ENCODE assay signal across 26 cellular contexts in the genomic region with DNA sequence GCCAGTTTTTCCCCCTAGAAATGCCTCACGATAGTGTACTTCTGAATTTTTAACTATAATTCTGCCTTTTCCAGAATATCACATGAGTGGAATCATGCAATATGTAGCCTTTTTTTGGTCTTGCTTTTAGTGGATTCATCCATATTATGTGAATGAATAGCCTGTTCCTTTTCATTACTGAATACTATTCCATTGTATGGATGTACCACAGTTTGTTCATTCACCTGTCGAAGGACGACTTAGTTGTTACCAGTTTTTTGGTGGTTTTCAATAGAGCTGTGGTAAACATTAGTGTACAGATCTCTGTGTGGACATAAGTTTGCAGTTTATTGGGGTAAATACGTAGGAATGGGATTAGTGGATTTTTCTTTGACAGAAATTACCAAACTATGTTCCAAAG. TPM values are rescaled to one million over a fixed set of nuclear protein-coding genes. Genes with fewer than 3 reads are reported as not detected.
"Had no signal": no experiment of that assay in that cellular context is flagged by ENCODE, and none has a peak within 500 bp of the region (broad histone marks: within the 10 kb centered on the region; RNA-seq: fewer than 3 reads in every experiment).

No MANE protein-coding gene starts in this region.

- ATAC-seq: naive thymus-derived CD8-positive, alpha-beta T cell; natural killer cell treated with Interleukin-12 subunit alpha and Interleukin-12 subunit beta and Interleukin-15 and Interleukin-18, amount 100 ng/mL, for 72 hours; pancreas; right cardiac atrium; right lobe of liver; stimulated activated memory B cell treated with anti-CD40 and anti-IgM and Interleukin-4, amounts not matched to agents 10 μg/mL and 1 μg/mL and 100 μg/mL, for 72 hours; stimulated activated naive CD8-positive, alpha-beta T cell treated with anti-CD3 and anti-CD28 coated beads, Interleukin-15, amount 100 ng/mL, for 72 hours; stimulated activated naive CD8-positive, alpha-beta T cell treated with anti-CD3 and anti-CD28 coated beads, Interleukin-15, Interleukin-2, amounts not matched to agents 100 U/mL and 50 U/mL, for 24 hours; upper lobe of right lung had no signal

- H3K4me3 ChIP-seq: pancreas, prostate gland, right lobe of liver, sigmoid colon, suprapubic skin, testis, tibial artery, transverse colon, upper lobe of right lung, uterus had no signal

- H3K27me3 ChIP-seq: neutrophil, right lobe of liver, sigmoid colon, suprapubic skin, testis, tibial artery, transverse colon, upper lobe of right lung, uterus had no signal

- H3K4me1 ChIP-seq: pancreas, prostate gland, sigmoid colon, suprapubic skin, testis, tibial artery, transverse colon, upper lobe of right lung, uterus had no signal

- FAIRE-seq: pancreas, small intestine had no signal

- DNase-seq: naive thymus-derived CD8-positive, alpha-beta T cell; nephron progenitor cell; nucleus accumbens; pancreas; right cardiac atrium; right lobe of liver; sigmoid colon; small intestine; stimulated activated CD4-positive, alpha-beta T cell treated with anti-CD3 and anti-CD28 coated beads, Interleukin-15, amount 100 ng/mL, for 24 hours; stimulated activated CD4-positive, alpha-beta T cell treated with anti-CD3 and anti-CD28 coated beads, Interleukin-4, amount 100 ng/mL, for 1 hour; stimulated activated CD4-positive, alpha-beta T cell treated with anti-CD3 and anti-CD28 coated beads, Interleukin-4, amount 100 ng/mL, for 4 hours; stimulated activated CD8-positive, alpha-beta memory T cell treated with anti-CD3 and anti-CD28 coated beads, Interleukin-4, amount 100 ng/mL, for 48 hours; stimulated activated naive CD4-positive, alpha-beta T cell; stimulated activated naive CD8-positive, alpha-beta T cell treated with anti-CD3 and anti-CD28 coated beads, Interleukin-15, amount 100 ng/mL, for 72 hours; stimulated activated naive CD8-positive, alpha-beta T cell treated with anti-CD3 and anti-CD28 coated beads, Interleukin-15, Interleukin-2, amounts not matched to agents 100 U/mL and 50 U/mL, for 24 hours; substantia nigra; testis; tibial artery; transverse colon; upper lobe of right lung; uterus had no signal

- H3K36me3 ChIP-seq: neutrophil, pancreas, prostate gland, right lobe of liver, sigmoid colon, suprapubic skin, tibial artery, transverse colon, upper lobe of right lung, uterus had no signal

- H3K9me3 ChIP-seq: neutrophil, pancreas, prostate gland, right lobe of liver, sigmoid colon, suprapubic skin, testis, transverse colon, upper lobe of right lung had no signal

- H3K27ac ChIP-seq: neutrophil, pancreas, prostate gland, sigmoid colon, suprapubic skin, testis, tibial artery, transverse colon, upper lobe of right lung, uterus had no signal

RNA-seq across cellular contexts. Expression of gene JADE3, which starts 8.0 kb away (rescaled TPM):
- polyA plus RNA-seq: naive thymus-derived CD8-positive, alpha-beta T cell had no signal
